In the genomic region with DNA sequence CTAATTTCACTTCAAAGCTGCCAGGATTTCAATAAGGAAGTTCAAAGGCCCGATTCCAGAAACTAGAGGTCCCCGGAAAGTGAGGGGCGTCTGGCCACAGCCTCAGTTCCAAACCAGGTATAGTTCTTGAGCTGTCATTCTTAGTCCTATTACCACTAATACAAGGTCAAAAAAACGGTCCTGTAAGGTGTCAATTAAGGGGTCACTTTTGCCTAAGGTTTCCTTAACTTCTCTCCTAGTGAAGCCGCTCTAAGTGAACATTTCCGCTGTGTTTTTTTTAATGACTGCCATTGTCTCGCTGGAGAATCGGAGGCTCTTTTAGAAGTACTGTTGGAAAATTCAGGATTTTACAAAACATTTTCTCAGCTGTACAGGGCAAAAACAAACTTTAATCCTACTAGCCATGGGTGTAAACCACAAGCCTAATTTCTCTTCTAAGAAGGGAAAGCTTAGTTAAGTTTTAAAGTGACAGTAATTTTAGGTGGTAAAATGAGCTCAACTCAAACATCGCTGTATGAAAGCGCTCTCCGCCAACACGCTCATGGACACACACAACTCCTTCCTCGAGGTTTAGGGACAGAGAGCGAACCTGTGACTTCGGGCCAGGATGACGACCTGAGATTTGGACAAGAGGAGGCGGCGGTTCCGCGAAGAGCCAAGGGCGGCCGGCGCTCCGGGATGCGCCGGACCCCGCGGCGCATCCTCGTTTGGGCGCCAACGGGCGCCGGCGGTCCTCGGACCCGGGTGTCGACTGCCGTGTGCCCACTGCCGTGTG, we compare ENCODE assay signal across 8 cellular contexts.
DNase-seq lines count a peak whose midpoint lies in the region; ATAC-seq, FAIRE-seq and TF ChIP-seq lines count a peak whose summit lies in the region.

No MANE protein-coding gene starts in this region.

- TF ChIP-seq POLR2A in endothelial cell of umbilical vein (IDR thresholded peaks at IDR 0.05; ENCODE audit: low read depth, low read length): no peak

- H3K79me2 ChIP-seq in endothelial cell of umbilical vein (ENCODE audit: control insufficient read depth, insufficient read depth, low read length) (peaks cover 69% of the 10 kb centered on the region), neural progenitor cell (ENCODE audit: low read depth) (no peaks in the 10 kb centered on the region)

- no peaks in the 10 kb centered on the region for H3K27me3 ChIP-seq in endothelial cell of umbilical vein (ENCODE audit: control insufficient read depth in 2 of 2, insufficient read depth in 2 of 2, low read length in 2 of 2)
- H3K27me3 ChIP-seq in neural progenitor cell: peaks cover 47% of the 10 kb centered on the region

- no peaks in the 10 kb centered on the region for H3F3A ChIP-seq in neural progenitor cell (ENCODE audit: low read depth)

- peak overlapping the region; percentile 81 for H3K27ac ChIP-seq in endothelial cell of umbilical vein (ENCODE audit: insufficient read depth, low read depth, low read length)
- no peak overlapping the region for H3K27ac ChIP-seq in neural progenitor cell

- H4K20me1 ChIP-seq in endothelial cell of umbilical vein (replicated peaks; ENCODE audit: control insufficient read depth, extremely low read depth, insufficient read depth, low read length) (no peaks in the 10 kb centered on the region), neural progenitor cell (ENCODE audit: low read depth) (peaks cover 8% of the 10 kb centered on the region)

- intact Hi-C loops in endothelial cell of umbilical vein (cut with micrococcal nuclease): loop anchor here (1.0 to 5.0 kb wide), 8 partner anchors 10 to 428 kb away; no protein-coding TSS in a partner anchor

- H3K27ac Mint-ChIP-seq in neural progenitor cell: no peak overlapping the region

- peak; percentile 42 for FAIRE-seq in endothelial cell of umbilical vein (lab: Jason Lieb, UNC)

- H3K9ac ChIP-seq in endothelial cell of umbilical vein (replicated peaks; ENCODE audit: extremely low read depth, insufficient read depth, low read length): peak overlapping the region; percentile 98
- no peak overlapping the region for H3K9ac ChIP-seq in neural progenitor cell

- ATAC-seq in GM21717 (IDR thresholded peaks at IDR 0.05; ENCODE audit: unreplicated experiment): peak; percentile 17

- POLR2A ChIA-PET in endothelial cell of umbilical vein (lab: Charles Lee): interaction anchor here (1.0 kb wide), 1 partner anchor 9 kb away, joined by 3 read pairs; no protein-coding TSS in a partner anchor

- dilution Hi-C loops in endothelial cell of umbilical vein (cut with MboI; ENCODE audit: extremely low pct_ligation_motif_present, low sequenced_read_pairs): loop anchor here (10.0 to 25.0 kb wide), 2 partner anchors 126 to 228 kb away; no protein-coding TSS in a partner anchor

- H3K4me1 ChIP-seq in endothelial cell of umbilical vein (ENCODE audit: control insufficient read depth, extremely low read depth, insufficient read depth, low read length): peaks cover 31% of the 10 kb centered on the region
- peaks cover 6% of the 10 kb centered on the region for H3K4me1 ChIP-seq in neural progenitor cell

- peaks cover 7% of the 10 kb centered on the region for H3K27me3 Mint-ChIP-seq in neural progenitor cell (ENCODE audit: insufficient read depth, low read depth)

- H2AFZ ChIP-seq in endothelial cell of umbilical vein (ENCODE audit: low read depth, low read length) (peak overlapping the region; percentile 81), neural progenitor cell (replicated peaks) (peak overlapping the region; percentile 95)

- peak overlapping the region; percentile 95 for H3K4me3 Mint-ChIP-seq in neural progenitor cell

- H3K36me3 Mint-ChIP-seq in neural progenitor cell: no peaks in the 10 kb centered on the region

- TF ChIP-seq CTCF in endothelial cell of umbilical vein (IDR thresholded peaks at IDR 0.05; ENCODE audit: extremely low read depth in 1 of 2, insufficient read depth in 1 of 2, low read depth in 1 of 2, low read length in 2 of 2) (no peak), neural progenitor cell (IDR thresholded peaks at IDR 0.05) (no peak)

- peaks cover 13% of the 10 kb centered on the region for H3K4me1 Mint-ChIP-seq in neural progenitor cell

- H3K9me3 ChIP-seq in endothelial cell of umbilical vein (replicated peaks; ENCODE audit: control insufficient read depth, insufficient read depth, low read length): no peaks in the 10 kb centered on the region
- no peaks in the 10 kb centered on the region for H3K9me3 ChIP-seq in neural progenitor cell (ENCODE audit: low read depth)

- H3K9me3 Mint-ChIP-seq in neural progenitor cell: no peaks in the 10 kb centered on the region

- H3K4me3 ChIP-seq in endothelial cell of umbilical vein (replicated peaks in 1 of 3; ENCODE audit: insufficient read depth in 1 of 3, low read depth in 1 of 3, low read length in 3 of 3) (peak overlapping the region; percentile 78 to 97 (median 92)), neural progenitor cell (peak overlapping the region; percentile 76)

- CTCF ChIA-PET in endothelial cell of umbilical vein (lab: Charles Lee): interaction anchor here (0.8 to 3.5 kb wide), 15 partner anchors 9 to 323 kb away, joined by 3 to 23 read pairs (median 5); no protein-coding TSS in a partner anchor

- no peaks in the 10 kb centered on the region for H3K9me1 ChIP-seq in endothelial cell of umbilical vein (replicated peaks; ENCODE audit: control insufficient read depth, extremely low read depth, insufficient read depth, low read length)

- peak; percentile 63 for DNase-seq in Caki2 (ENCODE audit: low read depth)
- DNase-seq in RPMI7951 (ENCODE audit: low read depth): peak; percentile 34
- peak; percentile 74 for DNase-seq in endothelial cell of umbilical vein (ENCODE audit: low read depth, low spot score)
- peak; percentile 46 for DNase-seq in neural progenitor cell (ENCODE audit: low spot score)
- DNase-seq in NCI-H2227 treated with DMSO at 0.1 percent for 48 hours (lab: John Stamatoyannopoulos, UW): no peak
- no peak for DNase-seq in COR-L47 (lab: John Stamatoyannopoulos, UW)
- DNase-seq in NCI-H2227 (lab: John Stamatoyannopoulos, UW; ENCODE audit: unreplicated experiment): no peak

- in situ Hi-C loops in Caki2 (cut with HindIII; ENCODE audit: low pct_unique_long_range_greater_than_20kb, low sequenced_read_pairs): loop anchor here (25.0 kb wide), 1 partner anchor 222 kb away; a partner anchor contains a TSS

- BruUV-seq in endothelial cell of umbilical vein (replicated peaks; lab: Mats Ljungman, UMichigan): TSS peak; percentile 40

- H3K36me3 ChIP-seq in endothelial cell of umbilical vein (ENCODE audit: control insufficient read depth in 2 of 2, extremely low read depth in 1 of 2, insufficient read depth in 2 of 2, low read length in 2 of 2): no peaks in the 10 kb centered on the region
- no peaks in the 10 kb centered on the region for H3K36me3 ChIP-seq in neural progenitor cell

- H3K4me2 ChIP-seq in endothelial cell of umbilical vein (ENCODE audit: insufficient read depth, low read length) (peak overlapping the region; percentile 96), neural progenitor cell (peak overlapping the region; percentile 78)

TF ChIP-seq in endothelial cell of umbilical vein, 7 proteins besides CTCF, POLR2A, EP300 and RAD21:
- peak; percentile 5 for TF ChIP-seq POLR2AphosphoS5 (IDR thresholded peaks at IDR 0.05; ENCODE audit: insufficient read depth, low read depth, low read length)
- TF ChIP-seq, protein P1, sequence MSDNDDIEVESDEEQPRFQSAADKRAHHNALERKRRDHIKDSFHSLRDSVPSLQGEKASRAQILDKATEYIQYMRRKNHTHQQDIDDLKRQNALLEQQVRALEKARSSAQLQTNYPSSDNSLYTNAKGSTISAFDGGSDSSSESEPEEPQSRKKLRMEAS (IDR thresholded peaks at IDR 0.05; ENCODE audit: insufficient read depth, insufficient read length): no peak
- TF ChIP-seq EZH2 (IDR thresholded peaks at IDR 0.05; ENCODE audit: borderline replicate concordance, low read depth, low read length, severe bottlenecking): no peak

Comparison
In these comparisons a context has a peak if more than half of its experiments do, and no peak if none do; other contexts are left out.
1. DNase-seq: peak in Caki2 (single experiment), RPMI7951 (single experiment), endothelial cell of umbilical vein (single experiment) and neural progenitor cell (single experiment); none in NCI-H2227 treated with DMSO at 0.1 percent for 48 hours (single experiment), COR-L47 (single experiment) and NCI-H2227 (single experiment).